21 cellular contexts compared by ENCODE assay signal in the genomic region with DNA sequence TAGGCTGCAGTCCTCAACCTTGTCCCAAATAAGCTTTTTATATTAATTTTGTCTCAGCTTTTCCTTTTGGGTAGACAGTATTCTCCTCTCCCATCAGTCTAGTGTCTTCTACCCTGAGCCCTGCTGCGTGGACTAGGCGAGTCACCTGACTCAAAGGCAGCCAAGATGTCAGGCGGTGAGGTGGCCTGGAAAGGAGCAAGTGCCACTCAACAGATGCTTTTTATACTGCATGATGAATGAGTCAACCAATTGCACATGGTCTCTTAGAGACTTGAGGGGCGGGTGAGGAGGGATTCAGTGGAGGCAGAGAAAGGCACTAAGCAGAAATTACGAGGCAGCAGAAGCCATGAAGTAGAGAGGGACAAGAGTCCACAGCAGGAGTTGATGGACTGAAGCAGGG.
A peak's percentile ranks its signal among the peaks of the same experiment; 100 is the strongest.
DNase-seq lines count a peak whose midpoint lies in the region; ATAC-seq and TF ChIP-seq lines count a peak whose summit lies in the region.
"Had no signal": no experiment of that assay in that cellular context is flagged by ENCODE, and none has a peak within 500 bp of the region (broad histone marks: within the 10 kb centered on the region; RNA-seq: fewer than 3 reads in every experiment).

No MANE protein-coding gene starts in this region.

- H4K8ac ChIP-seq in trophoblast cell (ENCODE audit: low read depth, low read length) = no peak overlapping the region

- no peaks in the 10 kb centered on the region for H3K27me3 ChIP-seq in left ventricle myocardium inferior (ENCODE audit: low read depth)
- no peaks in the 10 kb centered on the region for H3K27me3 ChIP-seq in trophoblast cell (ENCODE audit: insufficient read depth, low read length)
- H3K27me3 ChIP-seq: BLaER1 treated with 17β-estradiol and CSF1 and Interleukin-3, amounts not matched to agents 10 nM and 100 nM; neutrophil; transverse colon had no signal

- no peaks in the 10 kb centered on the region for H3K9me3 Mint-ChIP-seq in activated CD4-positive, alpha-beta memory T cell treated with anti-CD3 and anti-CD28 coated beads for 36 hours
- H3K9me3 Mint-ChIP-seq in activated CD4-positive, alpha-beta memory T cell treated with anti-CD3 and anti-CD28 coated beads, Interleukin-2, amount 10 ng/mL, durations not matched to agents 7 days and 5 days = no peaks in the 10 kb centered on the region
- H3K9me3 Mint-ChIP-seq in brain = peaks cover 0 to 5% (median 0%) of the 10 kb centered on the region in 5 experiments
- H3K9me3 Mint-ChIP-seq: activated naive CD8-positive, alpha-beta T cell treated with anti-CD3 and anti-CD28 coated beads, Interleukin-2, amount 10 ng/mL, durations not matched to agents 7 days and 5 days; immature natural killer cell; stimulated activated memory B cell treated with anti-CD40 and anti-IgM and Interleukin-4, amounts not matched to agents 10 μg/mL and 1 μg/mL and 100 μg/mL, for 72 hours had no signal

- peaks cover 32% of the 10 kb centered on the region for H3K4me1 Mint-ChIP-seq in activated CD4-positive, alpha-beta memory T cell treated with anti-CD3 and anti-CD28 coated beads for 36 hours (ENCODE audit: low read depth)
- peaks cover 26% of the 10 kb centered on the region for H3K4me1 Mint-ChIP-seq in activated CD4-positive, alpha-beta memory T cell treated with anti-CD3 and anti-CD28 coated beads, Interleukin-2, amount 10 ng/mL, durations not matched to agents 7 days and 5 days
- peaks cover 78% of the 10 kb centered on the region for H3K4me1 Mint-ChIP-seq in brain
- H3K4me1 Mint-ChIP-seq: activated naive CD8-positive, alpha-beta T cell treated with anti-CD3 and anti-CD28 coated beads, Interleukin-2, amount 10 ng/mL, durations not matched to agents 7 days and 5 days; stimulated activated memory B cell treated with anti-CD40 and anti-IgM and Interleukin-4, amounts not matched to agents 10 μg/mL and 1 μg/mL and 100 μg/mL, for 72 hours had no signal

- H2BK5ac ChIP-seq in trophoblast cell (ENCODE audit: low read depth, low read length, poor library complexity) = no peak overlapping the region

- no peak overlapping the region for H3K4me2 ChIP-seq in trophoblast cell (ENCODE audit: low read length)
- H3K4me2 ChIP-seq: BLaER1 treated with 17β-estradiol and CSF1 and Interleukin-3, amounts not matched to agents 10 nM and 100 nM had no signal

- no peak overlapping the region for H3K27ac Mint-ChIP-seq in activated CD4-positive, alpha-beta memory T cell treated with anti-CD3 and anti-CD28 coated beads for 36 hours
- H3K27ac Mint-ChIP-seq in activated CD4-positive, alpha-beta memory T cell treated with anti-CD3 and anti-CD28 coated beads, Interleukin-2, amount 10 ng/mL, durations not matched to agents 7 days and 5 days = no peak overlapping the region
- peak overlapping the region in 3 of 5 experiments; percentile 43 to 98 (median 92) for H3K27ac Mint-ChIP-seq in brain
- H3K27ac Mint-ChIP-seq: activated naive CD8-positive, alpha-beta T cell treated with anti-CD3 and anti-CD28 coated beads, Interleukin-2, amount 10 ng/mL, durations not matched to agents 7 days and 5 days; stimulated activated memory B cell treated with anti-CD40 and anti-IgM and Interleukin-4, amounts not matched to agents 10 μg/mL and 1 μg/mL and 100 μg/mL, for 72 hours had no signal

- H3K4ac ChIP-seq in trophoblast cell (ENCODE audit: low read depth, low read length) = no peak overlapping the region

- H3K27me3 Mint-ChIP-seq in activated CD4-positive, alpha-beta memory T cell treated with anti-CD3 and anti-CD28 coated beads for 36 hours = no peaks in the 10 kb centered on the region
- peaks cover 3% of the 10 kb centered on the region for H3K27me3 Mint-ChIP-seq in activated CD4-positive, alpha-beta memory T cell treated with anti-CD3 and anti-CD28 coated beads, Interleukin-2, amount 10 ng/mL, durations not matched to agents 7 days and 5 days
- peaks cover 3% of the 10 kb centered on the region for H3K27me3 Mint-ChIP-seq in brain
- H3K27me3 Mint-ChIP-seq: activated naive CD8-positive, alpha-beta T cell treated with anti-CD3 and anti-CD28 coated beads, Interleukin-2, amount 10 ng/mL, durations not matched to agents 7 days and 5 days; stimulated activated memory B cell treated with anti-CD40 and anti-IgM and Interleukin-4, amounts not matched to agents 10 μg/mL and 1 μg/mL and 100 μg/mL, for 72 hours had no signal

- H3K9me3 ChIP-seq in left ventricle myocardium inferior (replicated peaks) = no peaks in the 10 kb centered on the region
- H3K9me3 ChIP-seq in trophoblast cell (ENCODE audit: insufficient read depth, low read depth, low read length) = no peaks in the 10 kb centered on the region
- H3K9me3 ChIP-seq: BLaER1 treated with 17β-estradiol and CSF1 and Interleukin-3, amounts not matched to agents 10 nM and 100 nM; neutrophil; transverse colon had no signal

- no peak overlapping the region for H2AFZ ChIP-seq in trophoblast cell (ENCODE audit: insufficient read depth, low read length, poor library complexity)

- peak; percentile 25 for DNase-seq in activated CD4-positive, alpha-beta memory T cell treated with anti-CD3 and anti-CD28 coated beads for 36 hours
- no peak for DNase-seq in activated CD4-positive, alpha-beta memory T cell treated with anti-CD3 and anti-CD28 coated beads, Interleukin-2, amount 10 ng/mL, durations not matched to agents 7 days and 5 days
- DNase-seq in left ventricle myocardium inferior (peak; percentile 46), trophoblast cell (no peak), NOMO-1 treated with dmso at 0.1 percent for 144 hours (lab: John Stamatoyannopoulos, UW; ENCODE audit: unreplicated experiment) (no peak)
- DNase-seq: activated CD4-positive, alpha-beta T cell treated with anti-CD3 and anti-CD28 coated beads, Interleukin-2, amount 50 U/mL, for 48 hours; activated naive CD8-positive, alpha-beta T cell treated with anti-CD3 and anti-CD28 coated beads, Interleukin-2, amount 10 ng/mL, durations not matched to agents 7 days and 5 days; GOT3; immature natural killer cell; NCI-H1436 treated with DMSO at 0.1 percent for 48 hours; retina; stimulated activated CD4-positive, alpha-beta T cell treated with anti-CD3 and anti-CD28 coated beads, Interleukin-15, amount 100 ng/mL, for 24 hours; SW 1271; transverse colon had no signal

- H3K79me1 ChIP-seq in trophoblast cell (ENCODE audit: low read length) = peaks cover 16% of the 10 kb centered on the region

- H3K36me3 ChIP-seq in left ventricle myocardium inferior = no peaks in the 10 kb centered on the region
- no peaks in the 10 kb centered on the region for H3K36me3 ChIP-seq in trophoblast cell (ENCODE audit: control insufficient read depth in 1 of 2, insufficient read depth in 2 of 2, low read length in 2 of 2)
- H3K36me3 ChIP-seq: transverse colon had no signal

- POLR2A ChIA-PET in activated CD4-positive, alpha-beta memory T cell treated with anti-CD3 and anti-CD28 coated beads for 36 hours (lab: Charles Lee) = interaction anchor here (0.7 to 2.7 kb wide), 2 partner anchors 88 to 91 kb away, joined by 3 to 22 read pairs; no protein-coding TSS in a partner anchor
- POLR2A ChIA-PET in activated CD4-positive, alpha-beta memory T cell treated with anti-CD3 and anti-CD28 coated beads, Interleukin-2, amount 10 ng/mL, durations not matched to agents 7 days and 5 days (lab: Charles Lee) = interaction anchor here (0.5 kb wide), 1 partner anchor 15 kb away, joined by 3 read pairs; no protein-coding TSS in a partner anchor

- ATAC-seq in GM21526 (IDR thresholded peaks at IDR 0.05; ENCODE audit: low FRiP score, unreplicated experiment) (no peak), GM21737 (IDR thresholded peaks at IDR 0.05; ENCODE audit: unreplicated experiment) (no peak)
- ATAC-seq: HepG2; stimulated activated memory B cell treated with anti-CD40 and anti-IgM and Interleukin-4, amounts not matched to agents 10 μg/mL and 1 μg/mL and 100 μg/mL, for 72 hours had no signal

- H3K4me3 ChIP-seq in left ventricle myocardium inferior (no peak overlapping the region), trophoblast cell (ENCODE audit: low read depth, low read length) (no peak overlapping the region)
- H3K4me3 ChIP-seq: BLaER1 treated with 17β-estradiol and CSF1 and Interleukin-3, amounts not matched to agents 10 nM and 100 nM; transverse colon had no signal

- peak overlapping the region; percentile 9 for H2AK5ac ChIP-seq in trophoblast cell (ENCODE audit: low read length)

- H3K36me3 Mint-ChIP-seq in activated CD4-positive, alpha-beta memory T cell treated with anti-CD3 and anti-CD28 coated beads for 36 hours = no peaks in the 10 kb centered on the region
- H3K36me3 Mint-ChIP-seq in activated CD4-positive, alpha-beta memory T cell treated with anti-CD3 and anti-CD28 coated beads, Interleukin-2, amount 10 ng/mL, durations not matched to agents 7 days and 5 days (ENCODE audit: low read depth) = peaks cover 2% of the 10 kb centered on the region
- H3K36me3 Mint-ChIP-seq in brain = peaks cover 14% of the 10 kb centered on the region
- H3K36me3 Mint-ChIP-seq: activated naive CD8-positive, alpha-beta T cell treated with anti-CD3 and anti-CD28 coated beads, Interleukin-2, amount 10 ng/mL, durations not matched to agents 7 days and 5 days; stimulated activated memory B cell treated with anti-CD40 and anti-IgM and Interleukin-4, amounts not matched to agents 10 μg/mL and 1 μg/mL and 100 μg/mL, for 72 hours had no signal

- H3K4me3 Mint-ChIP-seq in activated CD4-positive, alpha-beta memory T cell treated with anti-CD3 and anti-CD28 coated beads for 36 hours = no peak overlapping the region
- H3K4me3 Mint-ChIP-seq in activated CD4-positive, alpha-beta memory T cell treated with anti-CD3 and anti-CD28 coated beads, Interleukin-2, amount 10 ng/mL, durations not matched to agents 7 days and 5 days = no peak overlapping the region
- peak overlapping the region in 2 of 5 experiments; percentile 42 for H3K4me3 Mint-ChIP-seq in brain
- H3K4me3 Mint-ChIP-seq: activated naive CD8-positive, alpha-beta T cell treated with anti-CD3 and anti-CD28 coated beads, Interleukin-2, amount 10 ng/mL, durations not matched to agents 7 days and 5 days; immature natural killer cell; stimulated activated memory B cell treated with anti-CD40 and anti-IgM and Interleukin-4, amounts not matched to agents 10 μg/mL and 1 μg/mL and 100 μg/mL, for 72 hours had no signal

- no peak overlapping the region for H3K9ac ChIP-seq in trophoblast cell (ENCODE audit: low read length)
- H3K9ac ChIP-seq: BLaER1 treated with 17β-estradiol and CSF1 and Interleukin-3, amounts not matched to agents 10 nM and 100 nM had no signal

- H4K12ac ChIP-seq in trophoblast cell (ENCODE audit: low read depth, low read length) = no peak overlapping the region

- H2BK120ac ChIP-seq in trophoblast cell (ENCODE audit: insufficient read depth, low read length, poor library complexity) = peak overlapping the region; percentile 19

- H3K79me2 ChIP-seq in trophoblast cell (ENCODE audit: control insufficient read depth, insufficient read depth, low read length, poor library complexity) = no peaks in the 10 kb centered on the region

- H3K4me1 ChIP-seq in left ventricle myocardium inferior (peaks cover 55% of the 10 kb centered on the region), trophoblast cell (ENCODE audit: control insufficient read depth in 1 of 2, insufficient read depth in 2 of 2, low read length in 2 of 2) (peaks cover 18 to 31% of the 10 kb centered on the region in 2 experiments)

- no peak overlapping the region for H3K14ac ChIP-seq in trophoblast cell (ENCODE audit: low read length)

- no peak overlapping the region for H3K18ac ChIP-seq in trophoblast cell (ENCODE audit: low read length)

- H3K27ac ChIP-seq in left ventricle myocardium inferior (replicated peaks) = peak overlapping the region; percentile 86
- no peak overlapping the region for H3K27ac ChIP-seq in trophoblast cell (ENCODE audit: low read depth, low read length)
- H3K27ac ChIP-seq: BLaER1 treated with 17β-estradiol and CSF1 and Interleukin-3, amounts not matched to agents 10 nM and 100 nM; neutrophil; transverse colon had no signal

- TF ChIP-seq CTCF in brain (conservative IDR thresholded peaks at IDR 0.05) (no peak), left ventricle myocardium inferior (IDR thresholded peaks at IDR 0.05; ENCODE audit: borderline replicate concordance) (no peak)

- H2BK12ac ChIP-seq in trophoblast cell (ENCODE audit: low read length) = peak overlapping the region; percentile 65

- H4K91ac ChIP-seq in trophoblast cell (ENCODE audit: low read depth, low read length) = no peak overlapping the region

- H3K23ac ChIP-seq in trophoblast cell (ENCODE audit: low read length) = no peak overlapping the region

- intact Hi-C loops in activated CD4-positive, alpha-beta memory T cell treated with anti-CD3 and anti-CD28 coated beads for 36 hours (cut with micrococcal nuclease) = no loop called here
- intact Hi-C loops in left ventricle myocardium inferior (cut with micrococcal nuclease) = no loop called here

- WGBS in trophoblast cell (ENCODE audit: extremely low coverage, insufficient coverage, insufficient read length) = no CpG with 5 or more reads among the region's 5 CpGs

- CTCF ChIA-PET in activated CD4-positive, alpha-beta memory T cell treated with anti-CD3 and anti-CD28 coated beads for 36 hours (lab: Charles Lee) = interaction anchor here (0.7 to 7.3 kb wide), 4 partner anchors 8 to 415 kb away, joined by 3 to 57 read pairs (median 4); no protein-coding TSS in a partner anchor
- CTCF ChIA-PET in activated CD4-positive, alpha-beta memory T cell treated with anti-CD3 and anti-CD28 coated beads, Interleukin-2, amount 10 ng/mL, durations not matched to agents 7 days and 5 days (lab: Charles Lee) = interaction anchor here (2.1 kb wide), 1 partner anchor 15 kb away, joined by 18 read pairs; no protein-coding TSS in a partner anchor

Comparison
In these comparisons a context has a peak if more than half of its experiments do, and no peak if none do; other contexts are left out.
1. DNase-seq: peak in activated CD4-positive, alpha-beta memory T cell treated with anti-CD3 and anti-CD28 coated beads for 36 hours (single experiment) and left ventricle myocardium inferior (single experiment); none in activated CD4-positive, alpha-beta memory T cell treated with anti-CD3 and anti-CD28 coated beads, Interleukin-2, amount 10 ng/mL, durations not matched to agents 7 days and 5 days (single experiment), trophoblast cell (0 of 2) and NOMO-1 treated with dmso at 0.1 percent for 144 hours (single experiment).
2. H3K27ac Mint-ChIP-seq: peak in brain (3 of 5); none in activated CD4-positive, alpha-beta memory T cell treated with anti-CD3 and anti-CD28 coated beads for 36 hours (single experiment) and activated CD4-positive, alpha-beta memory T cell treated with anti-CD3 and anti-CD28 coated beads, Interleukin-2, amount 10 ng/mL, durations not matched to agents 7 days and 5 days (single experiment).